Comparison of ENCODE assay signal across 9 cellular contexts in genomic region chr10:119538632-119539358, GRCh38. TPM values are rescaled to one million over a fixed set of nuclear protein-coding genes. Genes with fewer than 3 reads are reported as not detected.
A peak's percentile ranks its signal among the peaks of the same experiment; 100 is the strongest.
DNase-seq lines count a peak whose midpoint lies in the region; ATAC-seq and TF ChIP-seq lines count a peak whose summit lies in the region.
"Had no signal": no experiment of that assay in that cellular context is flagged by ENCODE, and none has a peak within 500 bp of the region (broad histone marks: within the 10 kb centered on the region; RNA-seq: fewer than 3 reads in every experiment).

No MANE protein-coding gene starts in this region.

- H3K4me1 ChIP-seq in Panc1 (ENCODE audit: control insufficient read depth, insufficient read depth, low read length): peaks cover 59% of the 10 kb centered on the region
- peaks cover 3 to 9% of the 10 kb centered on the region in 2 donors for H3K4me1 ChIP-seq in neuronal stem cell (ENCODE audit: control insufficient read depth in 2 of 2, insufficient read depth in 1 of 2, low read depth in 1 of 2, low read length in 2 of 2)
- H3K4me1 ChIP-seq in left lung: peaks cover 0 to 36% of the 10 kb centered on the region in 2 donors

- WGBS in neuronal stem cell (ENCODE audit: extremely low coverage in 2 of 2, insufficient read length in 2 of 2, insufficient replicate concordance in 1 of 2), 2 donors: no CpG with 5 or more reads among the region's 9 CpGs

- BruUV-seq in Panc1 (replicated peaks; lab: Mats Ljungman, UMichigan): no TSS peak

- H4K8ac ChIP-seq in neuronal stem cell (ENCODE audit: low read depth, low read length): no peak overlapping the region

- H3K4me3 Mint-ChIP-seq in activated naive CD8-positive, alpha-beta T cell: peak overlapping the region; percentile 92

- DNase-seq in GM03348 (ENCODE audit: low spot score) (peak; percentile 24), Panc1 (ENCODE audit: low read depth, low spot score) (no peak), neuronal stem cell (ENCODE audit: low spot score) (no peak), left lung (no peak)
- DNase-seq: kidney glomerular epithelial cell had no signal

- peaks cover 70% of the 10 kb centered on the region for H3K4me1 Mint-ChIP-seq in activated naive CD8-positive, alpha-beta T cell (ENCODE audit: low read depth)

- POLR2A ChIA-PET in Panc1 (lab: Charles Lee): no interaction called here

- H2BK15ac ChIP-seq in neuronal stem cell (ENCODE audit: low read length): no peak overlapping the region

- H3K4ac ChIP-seq in neuronal stem cell (ENCODE audit: low read length): no peak overlapping the region

- no peaks in the 10 kb centered on the region for H3K27me3 Mint-ChIP-seq in activated naive CD8-positive, alpha-beta T cell

- H3K27ac Mint-ChIP-seq in activated naive CD8-positive, alpha-beta T cell: peak overlapping the region; percentile 98

- in situ Hi-C loops in Panc1 (cut with HindIII; ENCODE audit: low pct_unique_long_range_greater_than_20kb, low sequenced_read_pairs): no loop called here

- no peak overlapping the region for H2BK5ac ChIP-seq in neuronal stem cell (ENCODE audit: low read length)

- H2AFZ ChIP-seq in neuronal stem cell (ENCODE audit: low read length): no peak overlapping the region

- ATAC-seq in Panc1: no peak
- no peak for ATAC-seq in esophagus mucosa
- no peak for ATAC-seq in left lung
- no peak for ATAC-seq in GM19463 (IDR thresholded peaks at IDR 0.05; ENCODE audit: unreplicated experiment)
- ATAC-seq in GM19467 (IDR thresholded peaks at IDR 0.05; ENCODE audit: unreplicated experiment): no peak

- no peak overlapping the region for H2AK5ac ChIP-seq in neuronal stem cell (ENCODE audit: low read depth, low read length)

- no peak overlapping the region for H4K91ac ChIP-seq in neuronal stem cell (ENCODE audit: low read depth, low read length, poor library complexity)

- peaks cover 2% of the 10 kb centered on the region for H3K79me1 ChIP-seq in neuronal stem cell (ENCODE audit: low read depth, low read length)

- no peak overlapping the region for H3K4me2 ChIP-seq in neuronal stem cell (ENCODE audit: insufficient read depth, low read length, poor library complexity, severe bottlenecking)

- H3K27ac ChIP-seq in Panc1 (ENCODE audit: low read length): peak overlapping the region; percentile 67
- no peak overlapping the region for H3K27ac ChIP-seq in neuronal stem cell (replicated peaks; ENCODE audit: low read length)
- H3K27ac ChIP-seq in left lung: no peak overlapping the region

- H3K18ac ChIP-seq in neuronal stem cell (ENCODE audit: low read length): peak overlapping the region; percentile 33

- CTCF ChIA-PET in Panc1 (lab: Charles Lee): no interaction called here

- no peak overlapping the region for H3K9ac ChIP-seq in neuronal stem cell (ENCODE audit: low read depth, low read length, poor library complexity)

- peaks cover 12% of the 10 kb centered on the region for H3K36me3 Mint-ChIP-seq in activated naive CD8-positive, alpha-beta T cell

- no peaks in the 10 kb centered on the region for H3K9me3 Mint-ChIP-seq in activated naive CD8-positive, alpha-beta T cell (ENCODE audit: low read depth)

- no peaks in the 10 kb centered on the region for H3K27me3 ChIP-seq in Panc1 (ENCODE audit: control insufficient read depth, insufficient read depth, low read length)
- peaks cover 10 to 65% (median 24%) of the 10 kb centered on the region in 3 experiments for H3K27me3 ChIP-seq in neuronal stem cell (ENCODE audit: control insufficient read depth in 3 of 3, insufficient read depth in 3 of 3, low read depth in 1 of 3, low read length in 3 of 3)
- peaks cover 7 to 35% of the 10 kb centered on the region in 2 donors for H3K27me3 ChIP-seq in left lung

- TF ChIP-seq CTCF in Panc1 (IDR thresholded peaks at IDR 0.05) (no peak; the same call in 1 of the 2 replicates), left lung (IDR thresholded peaks at IDR 0.05) (no peak)

- H3K14ac ChIP-seq in neuronal stem cell (ENCODE audit: low read length): no peak overlapping the region

- H3K36me3 ChIP-seq in Panc1 (ENCODE audit: control insufficient read depth, insufficient read depth, low read length): no peaks in the 10 kb centered on the region; the same call in 1 of the 2 replicates
- H3K36me3 ChIP-seq in neuronal stem cell (replicated peaks in 1 of 2; ENCODE audit: control insufficient read depth in 2 of 2, insufficient read depth in 2 of 2, low read length in 2 of 2): no peaks in the 10 kb centered on the region
- no peaks in the 10 kb centered on the region for H3K36me3 ChIP-seq in left lung

- intact Hi-C loops in Panc1 (cut with micrococcal nuclease; ENCODE audit: unreplicated experiment) (loop anchor here (5.0 kb wide), 1 partner anchor 336 kb away; no protein-coding TSS in a partner anchor), left lung (cut with DNase I) (no loop called here)

- no peak overlapping the region for H3K23ac ChIP-seq in neuronal stem cell (ENCODE audit: low read depth, low read length, poor library complexity)

- no peaks in the 10 kb centered on the region for H3K9me3 ChIP-seq in Panc1 (ENCODE audit: control insufficient read depth, insufficient read depth, low read depth, low read length)
- no peaks in the 10 kb centered on the region for H3K9me3 ChIP-seq in neuronal stem cell (replicated peaks in 1 of 2; ENCODE audit: control insufficient read depth in 2 of 2, insufficient read depth in 1 of 2, low read depth in 1 of 2, low read length in 2 of 2)
- H3K9me3 ChIP-seq in left lung: no peaks in the 10 kb centered on the region

- no peak overlapping the region for H2BK120ac ChIP-seq in neuronal stem cell (ENCODE audit: low read depth, low read length)

- no peak overlapping the region for H3K4me3 ChIP-seq in Panc1 (ENCODE audit: low read depth in 2 of 2, low read length in 2 of 2)
- no peak overlapping the region for H3K4me3 ChIP-seq in neuronal stem cell (ENCODE audit: low read length in 2 of 2)
- no peak overlapping the region for H3K4me3 ChIP-seq in left lung

- H2BK12ac ChIP-seq in neuronal stem cell (ENCODE audit: low read length): no peak overlapping the region

RNA-seq across cellular contexts. Expression of gene RGS10, which starts 3.7 kb away (rescaled TPM):
- 68.6 TPM for total RNA-seq in Panc1 (2021; ENCODE audit: unreplicated experiment)
- polyA plus RNA-seq in Panc1 (2012; ENCODE audit: insufficient read length): 64.0 TPM
- 32.6 TPM for polyA plus RNA-seq in neuronal stem cell (2013, experiment 1 of 2)
- polyA plus RNA-seq in neuronal stem cell (2013, experiment 2 of 2): 34.6 TPM
- total RNA-seq in esophagus mucosa: 33.9 TPM
- 10 to 100 TPM; 23.3 to 26.7 TPM for total RNA-seq in left lung

RNA-seq across cellular contexts. Expression of gene TIAL1, which starts 58.0 kb away (rescaled TPM):
- 236 TPM for total RNA-seq in Panc1 (2021; ENCODE audit: unreplicated experiment)
- polyA plus RNA-seq in Panc1 (2012; ENCODE audit: insufficient read length): 119 TPM
- polyA plus RNA-seq in neuronal stem cell (2013, experiment 1 of 2): 115 TPM
- 120 TPM for polyA plus RNA-seq in neuronal stem cell (2013, experiment 2 of 2)
- 90.8 TPM for total RNA-seq in esophagus mucosa
- 100 to 1,000 TPM; 101 to 108 TPM for total RNA-seq in left lung
